ENCODE assay signal across 12 cellular contexts in the genomic region with DNA sequence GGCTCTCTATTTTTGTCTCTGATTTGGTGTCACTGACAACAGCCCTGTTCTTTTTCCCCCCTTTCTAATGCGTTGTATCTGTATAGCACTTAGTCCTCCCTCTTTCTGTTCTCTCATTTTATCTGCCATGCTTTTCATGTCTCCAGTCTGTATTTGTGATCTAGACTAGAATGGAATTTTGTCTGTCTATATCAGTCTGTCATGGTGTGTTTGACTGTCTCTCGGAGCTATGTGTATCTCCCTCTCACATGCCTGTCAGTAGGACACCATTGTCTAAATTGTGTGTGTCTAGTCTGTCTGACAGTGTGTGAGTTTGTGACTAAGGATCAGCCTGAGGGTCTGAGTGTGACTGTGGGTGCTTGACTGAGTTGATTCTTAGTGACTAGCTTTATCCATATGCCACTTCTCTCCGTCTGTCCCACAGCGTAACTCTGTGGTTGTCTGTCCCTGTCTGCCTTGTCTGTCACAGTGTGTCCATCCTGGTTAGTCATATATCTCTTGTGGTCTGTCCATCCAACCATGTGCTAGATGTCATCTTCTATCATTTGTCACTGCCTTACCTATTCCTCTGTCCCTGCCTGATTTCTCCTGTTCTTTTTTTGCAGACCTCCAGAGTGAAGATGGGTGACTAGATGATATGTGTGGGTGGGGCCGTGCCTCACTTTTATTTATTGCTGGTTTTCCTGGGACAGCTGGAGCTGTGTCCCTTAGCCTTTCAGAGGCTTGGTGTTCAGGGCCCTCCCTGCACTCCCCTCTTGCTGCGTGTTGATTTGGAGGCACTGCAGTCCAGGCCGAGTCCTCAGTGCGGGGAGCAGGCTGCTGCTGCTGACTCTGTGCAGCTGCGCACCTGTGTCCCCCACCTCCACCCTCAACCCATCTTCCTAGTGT. TPM values are rescaled to one million over a fixed set of nuclear protein-coding genes. Genes with fewer than 3 reads are reported as not detected.
DNase-seq lines count a peak whose midpoint lies in the region; ATAC-seq, FAIRE-seq and TF ChIP-seq lines count a peak whose summit lies in the region.
"Had no signal": no experiment of that assay in that cellular context is flagged by ENCODE, and none has a peak within 500 bp of the region (broad histone marks: within the 10 kb centered on the region; RNA-seq: fewer than 3 reads in every experiment).

No MANE protein-coding gene starts in this region.

- WGBS in HepG2 (ENCODE audit: low lambda C conversion rate) = 54% methylated on average over 9 of the region's 9 CpGs
- WGBS in right lobe of liver (ENCODE audit: insufficient coverage, low coverage, low lambda C conversion rate, missing lambda C conversion rate) = 52% methylated on average over 7 of the region's 9 CpGs
- 63 to 70% methylated on average over 9 of the region's 9 CpGs for WGBS in body of pancreas, 2 donors

- ATAC-seq in HepG2 (peak; percentile 18), right lobe of liver (no peak), body of pancreas (no peak), HG03139 (IDR thresholded peaks at IDR 0.05; ENCODE audit: unreplicated experiment) (no peak), HG03095 (IDR thresholded peaks at IDR 0.05; ENCODE audit: unreplicated experiment) (no peak)

- peaks cover 4% of the 10 kb centered on the region; the same call in 1 of the 2 replicates for H4K20me1 ChIP-seq in HepG2 (ENCODE audit: insufficient read depth, low read length)

- intact Hi-C loops in HepG2 (cut with micrococcal nuclease; ENCODE audit: unreplicated experiment) = no loop called here
- intact Hi-C loops in right lobe of liver (cut with DNase I) = no loop called here
- intact Hi-C loops in body of pancreas (cut with DNase I) = no loop called here

- peaks cover 8 to 24% (median 10%) of the 10 kb centered on the region in 3 donors for H3K36me3 Mint-ChIP-seq in immature natural killer cell

- H3K4me3 Mint-ChIP-seq in immature natural killer cell = peak overlapping the region; percentile 75 to 97 (median 87)

- no peaks in the 10 kb centered on the region for H3K9me3 ChIP-seq in HepG2 (ENCODE audit: low read length)
- H3K9me3 ChIP-seq in right lobe of liver = no peaks in the 10 kb centered on the region
- H3K9me3 ChIP-seq in SK-N-MC (ENCODE audit: low read depth, low read length) = no peaks in the 10 kb centered on the region
- H3K9me3 ChIP-seq in body of pancreas = no peaks in the 10 kb centered on the region
- H3K9me3 ChIP-seq: prostate gland had no signal

- H2AFZ ChIP-seq in HepG2 (ENCODE audit: low read length) = no peak overlapping the region

- no TSS peak for BruUV-seq in HepG2 (replicated peaks; lab: Mats Ljungman, UMichigan)

- CTCF ChIA-PET in HepG2 (lab: Yijun Ruan, JAX; ENCODE audit: low intra/inter-chr PET ratio, low total read pairs) = no interaction called here

- peaks cover 5 to 23% of the 10 kb centered on the region in 2 experiments for H3K36me3 ChIP-seq in HepG2 (replicated peaks in 1 of 2; ENCODE audit: control insufficient read depth in 1 of 2, insufficient read depth in 2 of 2, low read length in 2 of 2)
- peaks cover 0 to 14% (median 5%) of the 10 kb centered on the region in 4 donors for H3K36me3 ChIP-seq in right lobe of liver
- H3K36me3 ChIP-seq in SK-N-MC (ENCODE audit: insufficient read depth, low read length) = peaks cover 35% of the 10 kb centered on the region
- peaks cover 0 to 4% of the 10 kb centered on the region in 2 donors for H3K36me3 ChIP-seq in body of pancreas (replicated peaks in 1 of 2; ENCODE audit: insufficient read depth in 1 of 2, low read depth in 2 of 2)

- no peak for TF ChIP-seq CTCF in HepG2 (CRISPR knock-in tag; IDR thresholded peaks at IDR 0.05)
- no peak for TF ChIP-seq CTCF in right lobe of liver (IDR thresholded peaks at IDR 0.05)
- TF ChIP-seq CTCF in body of pancreas (IDR thresholded peaks at IDR 0.05) = no peak

- H3K9ac ChIP-seq in HepG2 (ENCODE audit: insufficient read depth, low read depth, low read length) (no peak overlapping the region; the same call in 1 of the 2 replicates), SK-N-MC (ENCODE audit: insufficient read length) (peak overlapping the region; percentile 78)

- H3K4me2 ChIP-seq in HepG2 (ENCODE audit: low read depth, low read length) = peak overlapping the region; percentile 81

- DNase-seq in HepG2 (ENCODE audit: low spot score) = no peak
- no peak for DNase-seq in right lobe of liver
- DNase-seq in SK-N-MC (ENCODE audit: low read depth, low spot score) = no peak
- DNase-seq in immature natural killer cell = no peak
- no peak for DNase-seq in urothelium cell line (ENCODE audit: low spot score)
- DNase-seq in body of pancreas = no peak
- DNase-seq: COR-L47, NCI-H2029 had no signal

- peaks cover 0 to 1% (median 0%) of the 10 kb centered on the region in 6 donors for H3K9me3 Mint-ChIP-seq in immature natural killer cell

- in situ Hi-C loops in HepG2 (cut with HindIII; ENCODE audit: extremely low pct_ligation_motif_present, low pct_unique_long_range_greater_than_20kb) = no loop called here

- POLR2A ChIA-PET in HepG2 (lab: Yijun Ruan, JAX) = interaction anchor here (0.7 to 2.4 kb wide), 13 partner anchors 8 to 328 kb away, joined by 3 to 32 read pairs (median 4); partner anchors contain the start of genes DPH2, IPO13, KDM4A and SLC6A9

- peaks cover 47 to 59% of the 10 kb centered on the region in 2 donors for H3K4me1 Mint-ChIP-seq in immature natural killer cell

- H3K4me3 ChIP-seq in HepG2 (replicated peaks in 1 of 3; ENCODE audit: insufficient read depth in 1 of 3, low read depth in 2 of 3, low read length in 3 of 3) (peak overlapping the region in 1 of 3 experiments; percentile 87; a peak in 2 of 6 replicates), right lobe of liver (no peak overlapping the region), SK-N-MC (peak overlapping the region; percentile 15; the same call in 1 of the 2 replicates), body of pancreas (no peak overlapping the region)

- TF ChIP-seq EP300 in HepG2 (IDR thresholded peaks at IDR 0.05; ENCODE audit: low read depth in 2 of 2, low read length in 2 of 2) (no peak), HepG2 (CRISPR knock-in tag; IDR thresholded peaks at IDR 0.05; ENCODE audit: borderline replicate concordance) (no peak)

- no peak for TF ChIP-seq POLR2A in HepG2 (IDR thresholded peaks at IDR 0.05; ENCODE audit: insufficient read depth in 1 of 2, low read depth in 2 of 2, low read length in 2 of 2)
- no peak for TF ChIP-seq POLR2A in right lobe of liver (IDR thresholded peaks at IDR 0.05)
- TF ChIP-seq POLR2A in body of pancreas (IDR thresholded peaks at IDR 0.05) = no peak

- H3K27ac ChIP-seq in HepG2 (ENCODE audit: extremely low read length, insufficient read depth, low read length) (peak overlapping the region; percentile 88), right lobe of liver (peak overlapping the region in 1 of 3 donors; percentile 56), SK-N-MC (0 out of 2 replicates have a peak overlapping the region, but pooled peaks have one; percentile 19), body of pancreas (peak overlapping the region in 2 of 4 donors; percentile 55 to 66)
- H3K27ac ChIP-seq: prostate gland had no signal

- peak overlapping the region in 2 of 6 donors; percentile 1 to 32 for H3K27ac Mint-ChIP-seq in immature natural killer cell

- peaks cover 3 to 5% (median 5%) of the 10 kb centered on the region in 3 donors for H3K27me3 Mint-ChIP-seq in immature natural killer cell (ENCODE audit: low read depth in 3 of 3)

- H3K4me1 ChIP-seq in HepG2 (ENCODE audit: insufficient read depth, low read length) = peaks cover 71% of the 10 kb centered on the region
- peaks cover 0 to 39% (median 13%) of the 10 kb centered on the region in 4 donors for H3K4me1 ChIP-seq in right lobe of liver
- H3K4me1 ChIP-seq in body of pancreas = peaks cover 59% of the 10 kb centered on the region

- no peak for TF ChIP-seq RAD21 in HepG2 (CRISPR knock-in tag; IDR thresholded peaks at IDR 0.05)

- H3K79me2 ChIP-seq in HepG2 (ENCODE audit: insufficient read depth, low read length) = peaks cover 51% of the 10 kb centered on the region

- no peak for FAIRE-seq in HepG2 (lab: Jason Lieb, UNC)
- FAIRE-seq in urothelium cell line (lab: Jason Lieb, UNC) = peak; percentile 62
- FAIRE-seq: GM18507 had no signal

- H3K27me3 ChIP-seq in HepG2 (ENCODE audit: control insufficient read depth in 1 of 2, insufficient read depth in 2 of 2, low read length in 2 of 2) (no peaks in the 10 kb centered on the region), right lobe of liver (no peaks in the 10 kb centered on the region), body of pancreas (no peaks in the 10 kb centered on the region)

RNA-seq across cellular contexts. Expression of gene B4GALT2, which starts 1.4 kb away (rescaled TPM):
- total RNA-seq in HepG2 (2016; rRNA removed; fragmentation: Illumina TruSeq; extraction: Trizol) (56.5 and 78.0 TPM in 2 replicates), right lobe of liver (10 to 100 TPM; 13.4 to 49.5 (median 18.5) TPM), body of pancreas (10 to 100 TPM; 18.2 to 29.3 TPM)
- 81.0 and 86.5 TPM in 2 replicates for total RNA-seq in HepG2 (2016; cell fraction: cytosol; rRNA removed; fragmentation: Illumina TruSeq; extraction: Trizol; ENCODE audit: low read depth)
- 57.1 and 86.7 TPM in 2 replicates for total RNA-seq in HepG2 (2016; cell fraction: insoluble cytoplasmic fraction; rRNA removed; fragmentation: Illumina TruSeq; extraction: Trizol)
- 144 and 151 TPM in 2 replicates for total RNA-seq in HepG2 (2016; cell fraction: membrane; rRNA removed; fragmentation: Illumina TruSeq; extraction: Trizol)
- total RNA-seq in HepG2 (2016; cell fraction: nucleus; rRNA removed; fragmentation: Illumina TruSeq; extraction: Trizol) = 42.0 and 49.7 TPM in 2 replicates
- polyA plus RNA-seq in HepG2 (2011; rRNA removed) (41.9 and 57.0 TPM in 2 replicates), immature natural killer cell (1 to 10 TPM in 1 of 3 donors, under 1 TPM in 2; 0.48 to 1.6 (median 0.59) TPM)
- polyA plus RNA-seq in HepG2 (2011; cell fraction: cytosol; rRNA removed) = 39.2 and 66.4 TPM in 2 replicates
- 53.0 and 54.3 TPM in 2 replicates for polyA plus RNA-seq in HepG2 (2011; cell fraction: nucleus; rRNA removed)
- 40.1 and 41.5 TPM in 2 replicates for polyA plus RNA-seq in HepG2 (2012)
- polyA plus RNA-seq in HepG2 (2016; cell fraction: cytosol; fragmentation: Illumina TruSeq; extraction: Trizol; ENCODE audit: low read depth) = 96.5 and 101 TPM in 2 replicates
- 67.6 and 73.0 TPM in 2 replicates for polyA plus RNA-seq in HepG2 (2016; cell fraction: insoluble cytoplasmic fraction; fragmentation: Illumina TruSeq; extraction: Trizol; ENCODE audit: low read depth)
- polyA plus RNA-seq in HepG2 (2016; cell fraction: membrane; fragmentation: Illumina TruSeq; extraction: Trizol; ENCODE audit: low read depth) = 132 and 145 TPM in 2 replicates
- 86.0 and 90.4 TPM in 2 replicates for polyA plus RNA-seq in HepG2 (2016; cell fraction: nucleus; fragmentation: Illumina TruSeq; extraction: Trizol; ENCODE audit: insufficient read depth, low read depth)
- polyA minus RNA-seq in HepG2 (2011; rRNA and poly(A)+ RNA removed; ENCODE audit: low replicate concordance) = 52.0 and 94.8 TPM in 2 replicates
- 24.3 and 27.3 TPM in 2 replicates for polyA minus RNA-seq in HepG2 (2011; cell fraction: cytosol; rRNA and poly(A)+ RNA removed)
- polyA minus RNA-seq in HepG2 (2011; cell fraction: nucleus; rRNA and poly(A)+ RNA removed) = 13.7 and 15.8 TPM in 2 replicates

RNA-seq across cellular contexts. Expression of gene ATP6V0B, which starts 2.9 kb away (rescaled TPM):
- total RNA-seq in HepG2 (2016; rRNA removed; fragmentation: Illumina TruSeq; extraction: Trizol) = 76.4 and 161 TPM in 2 replicates
- 117 and 155 TPM in 2 replicates for total RNA-seq in HepG2 (2016; cell fraction: cytosol; rRNA removed; fragmentation: Illumina TruSeq; extraction: Trizol; ENCODE audit: low read depth)
- 83.5 and 169 TPM in 2 replicates for total RNA-seq in HepG2 (2016; cell fraction: insoluble cytoplasmic fraction; rRNA removed; fragmentation: Illumina TruSeq; extraction: Trizol)
- 125 and 145 TPM in 2 replicates for total RNA-seq in HepG2 (2016; cell fraction: membrane; rRNA removed; fragmentation: Illumina TruSeq; extraction: Trizol)
- total RNA-seq in HepG2 (2016; cell fraction: nucleus; rRNA removed; fragmentation: Illumina TruSeq; extraction: Trizol) = 134 and 145 TPM in 2 replicates
- 157 and 169 TPM in 2 replicates for polyA plus RNA-seq in HepG2 (2011; rRNA removed)
- polyA plus RNA-seq in HepG2 (2011; cell fraction: cytosol; rRNA removed) = 171 and 212 TPM in 2 replicates
- 191 and 208 TPM in 2 replicates for polyA plus RNA-seq in HepG2 (2011; cell fraction: nucleus; rRNA removed)
- 45.1 and 96.9 TPM in 2 replicates for polyA plus RNA-seq in HepG2 (2012)
- polyA plus RNA-seq in HepG2 (2016; cell fraction: cytosol; fragmentation: Illumina TruSeq; extraction: Trizol; ENCODE audit: low read depth) = 104 and 146 TPM in 2 replicates
- 64.0 and 66.5 TPM in 2 replicates for polyA plus RNA-seq in HepG2 (2016; cell fraction: insoluble cytoplasmic fraction; fragmentation: Illumina TruSeq; extraction: Trizol; ENCODE audit: low read depth)
- polyA plus RNA-seq in HepG2 (2016; cell fraction: membrane; fragmentation: Illumina TruSeq; extraction: Trizol; ENCODE audit: low read depth) = 95.1 and 113 TPM in 2 replicates
- 218 and 233 TPM in 2 replicates for polyA plus RNA-seq in HepG2 (2016; cell fraction: nucleus; fragmentation: Illumina TruSeq; extraction: Trizol; ENCODE audit: insufficient read depth, low read depth)
- polyA minus RNA-seq in HepG2 (2011; rRNA and poly(A)+ RNA removed; ENCODE audit: low replicate concordance) = 161 and 288 TPM in 2 replicates
- polyA minus RNA-seq in HepG2 (2011; cell fraction: cytosol; rRNA and poly(A)+ RNA removed) = 33.1 and 37.3 TPM in 2 replicates
- 51.0 and 60.8 TPM in 2 replicates for polyA minus RNA-seq in HepG2 (2011; cell fraction: nucleus; rRNA and poly(A)+ RNA removed)
- total RNA-seq in right lobe of liver = 100 to 1,000 TPM in 2 of 6 experiments, 10 to 100 TPM in 4; 64.4 to 142 (median 76.9) TPM
- polyA plus RNA-seq in immature natural killer cell = 100 to 1,000 TPM; 227 to 425 (median 395) TPM
- total RNA-seq in body of pancreas = 100 to 1,000 TPM in 1 of 2 donors, 10 to 100 TPM in 1; 73.5 to 103 TPM

RNA-seq across cellular contexts. Expression of gene DPH2, which starts 7.8 kb away (rescaled TPM):
- total RNA-seq in HepG2 (2016; rRNA removed; fragmentation: Illumina TruSeq; extraction: Trizol) = 38.3 and 40.5 TPM in 2 replicates
- total RNA-seq in HepG2 (2016; cell fraction: cytosol; rRNA removed; fragmentation: Illumina TruSeq; extraction: Trizol; ENCODE audit: low read depth) = 15.2 TPM in 2 replicates
- 33.0 and 37.1 TPM in 2 replicates for total RNA-seq in HepG2 (2016; cell fraction: insoluble cytoplasmic fraction; rRNA removed; fragmentation: Illumina TruSeq; extraction: Trizol)
- total RNA-seq in HepG2 (2016; cell fraction: membrane; rRNA removed; fragmentation: Illumina TruSeq; extraction: Trizol) = 43.0 and 46.2 TPM in 2 replicates
- total RNA-seq in HepG2 (2016; cell fraction: nucleus; rRNA removed; fragmentation: Illumina TruSeq; extraction: Trizol) = 21.9 and 28.3 TPM in 2 replicates
- 32.2 and 39.3 TPM in 2 replicates for polyA plus RNA-seq in HepG2 (2011; rRNA removed)
- polyA plus RNA-seq in HepG2 (2011; cell fraction: cytosol; rRNA removed) = 29.8 and 30.1 TPM in 2 replicates
- polyA plus RNA-seq in HepG2 (2011; cell fraction: nucleus; rRNA removed) = 143 and 148 TPM in 2 replicates
- polyA plus RNA-seq in HepG2 (2012) = 16.3 and 20.7 TPM in 2 replicates
- 16.6 and 18.7 TPM in 2 replicates for polyA plus RNA-seq in HepG2 (2016; cell fraction: cytosol; fragmentation: Illumina TruSeq; extraction: Trizol; ENCODE audit: low read depth)
- 33.1 and 38.5 TPM in 2 replicates for polyA plus RNA-seq in HepG2 (2016; cell fraction: insoluble cytoplasmic fraction; fragmentation: Illumina TruSeq; extraction: Trizol; ENCODE audit: low read depth)
- 41.7 and 43.1 TPM in 2 replicates for polyA plus RNA-seq in HepG2 (2016; cell fraction: membrane; fragmentation: Illumina TruSeq; extraction: Trizol; ENCODE audit: low read depth)
- 50.3 and 52.5 TPM in 2 replicates for polyA plus RNA-seq in HepG2 (2016; cell fraction: nucleus; fragmentation: Illumina TruSeq; extraction: Trizol; ENCODE audit: insufficient read depth, low read depth)
- 71.2 and 144 TPM in 2 replicates for polyA minus RNA-seq in HepG2 (2011; rRNA and poly(A)+ RNA removed; ENCODE audit: low replicate concordance)
- 10.3 and 13.5 TPM in 2 replicates for polyA minus RNA-seq in HepG2 (2011; cell fraction: cytosol; rRNA and poly(A)+ RNA removed)
- polyA minus RNA-seq in HepG2 (2011; cell fraction: nucleus; rRNA and poly(A)+ RNA removed) = 36.7 and 43.0 TPM in 2 replicates
- total RNA-seq in right lobe of liver = 10 to 100 TPM in 5 of 6 experiments, 1 to 10 TPM in 1; 8.9 to 27.5 (median 12.0) TPM
- 10 to 100 TPM; 20.0 to 29.0 (median 21.4) TPM for polyA plus RNA-seq in immature natural killer cell
- total RNA-seq in body of pancreas = 10 to 100 TPM; 25.4 to 35.3 TPM

RNA-seq across cellular contexts. Expression of gene CCDC24, which starts 13.8 kb away (rescaled TPM):
- 2.2 and 2.9 TPM in 2 replicates for total RNA-seq in HepG2 (2016; rRNA removed; fragmentation: Illumina TruSeq; extraction: Trizol)
- 0.79 and 2.4 TPM in 2 replicates for total RNA-seq in HepG2 (2016; cell fraction: cytosol; rRNA removed; fragmentation: Illumina TruSeq; extraction: Trizol; ENCODE audit: low read depth)
- 0.95 and 2.5 TPM in 2 replicates for total RNA-seq in HepG2 (2016; cell fraction: insoluble cytoplasmic fraction; rRNA removed; fragmentation: Illumina TruSeq; extraction: Trizol)
- 1.8 and 2.6 TPM in 2 replicates for total RNA-seq in HepG2 (2016; cell fraction: membrane; rRNA removed; fragmentation: Illumina TruSeq; extraction: Trizol)
- total RNA-seq in HepG2 (2016; cell fraction: nucleus; rRNA removed; fragmentation: Illumina TruSeq; extraction: Trizol) = 2.8 and 3.1 TPM in 2 replicates
- polyA plus RNA-seq in HepG2 (2011; rRNA removed) = 1.4 and 1.8 TPM in 2 replicates
- 0.59 and 0.82 TPM in 2 replicates for polyA plus RNA-seq in HepG2 (2011; cell fraction: cytosol; rRNA removed)
- polyA plus RNA-seq in HepG2 (2011; cell fraction: nucleus; rRNA removed) = 8.4 and 10.6 TPM in 2 replicates
- 2.3 and 3.3 TPM in 2 replicates for polyA plus RNA-seq in HepG2 (2012)
- polyA plus RNA-seq in HepG2 (2016; cell fraction: cytosol; fragmentation: Illumina TruSeq; extraction: Trizol; ENCODE audit: low read depth) = 1.3 and 1.8 TPM in 2 replicates
- polyA plus RNA-seq in HepG2 (2016; cell fraction: insoluble cytoplasmic fraction; fragmentation: Illumina TruSeq; extraction: Trizol; ENCODE audit: low read depth) = 2.1 and 2.4 TPM in 2 replicates
- polyA plus RNA-seq in HepG2 (2016; cell fraction: membrane; fragmentation: Illumina TruSeq; extraction: Trizol; ENCODE audit: low read depth) = 1.7 and 2.2 TPM in 2 replicates
- 4.7 and 6.9 TPM in 2 replicates for polyA plus RNA-seq in HepG2 (2016; cell fraction: nucleus; fragmentation: Illumina TruSeq; extraction: Trizol; ENCODE audit: insufficient read depth, low read depth)
- polyA minus RNA-seq in HepG2 (2011; rRNA and poly(A)+ RNA removed; ENCODE audit: low replicate concordance) = 1.1 and 1.6 TPM in 2 replicates
- polyA minus RNA-seq in HepG2 (2011; cell fraction: cytosol; rRNA and poly(A)+ RNA removed) = not detected in 2 replicates
- polyA minus RNA-seq in HepG2 (2011; cell fraction: nucleus; rRNA and poly(A)+ RNA removed) = 1.2 and 1.9 TPM in 2 replicates
- 1 to 10 TPM; 2.2 to 8.4 (median 3.5) TPM for total RNA-seq in right lobe of liver
- polyA plus RNA-seq in immature natural killer cell = 1 to 10 TPM in 2 of 3 donors, not detected in 1; 1.4 to 4.1 TPM
- 10 to 100 TPM in 1 of 2 donors, 1 to 10 TPM in 1; 6.7 to 21.1 TPM for total RNA-seq in body of pancreas

RNA-seq across cellular contexts. Expression of gene IPO13, which starts 30.9 kb away (rescaled TPM):
- total RNA-seq in HepG2 (2016; rRNA removed; fragmentation: Illumina TruSeq; extraction: Trizol) (14.3 and 15.6 TPM in 2 replicates), right lobe of liver (10 to 100 TPM; 12.4 to 18.9 (median 14.8) TPM), body of pancreas (10 to 100 TPM; 10.4 to 29.3 TPM)
- total RNA-seq in HepG2 (2016; cell fraction: cytosol; rRNA removed; fragmentation: Illumina TruSeq; extraction: Trizol; ENCODE audit: low read depth) = 2.4 and 3.1 TPM in 2 replicates
- total RNA-seq in HepG2 (2016; cell fraction: insoluble cytoplasmic fraction; rRNA removed; fragmentation: Illumina TruSeq; extraction: Trizol) = 13.4 and 14.4 TPM in 2 replicates
- total RNA-seq in HepG2 (2016; cell fraction: membrane; rRNA removed; fragmentation: Illumina TruSeq; extraction: Trizol) = 5.8 and 6.8 TPM in 2 replicates
- 15.1 and 20.1 TPM in 2 replicates for total RNA-seq in HepG2 (2016; cell fraction: nucleus; rRNA removed; fragmentation: Illumina TruSeq; extraction: Trizol)
- polyA plus RNA-seq in HepG2 (2011; rRNA removed) (12.9 and 15.0 TPM in 2 replicates), immature natural killer cell (10 to 100 TPM in 2 of 3 donors, 1 to 10 TPM in 1; 9.8 to 18.6 (median 10.3) TPM)
- polyA plus RNA-seq in HepG2 (2011; cell fraction: cytosol; rRNA removed) = 11.2 and 12.8 TPM in 2 replicates
- 43.8 and 47.3 TPM in 2 replicates for polyA plus RNA-seq in HepG2 (2011; cell fraction: nucleus; rRNA removed)
- polyA plus RNA-seq in HepG2 (2012) = 9.7 and 11.8 TPM in 2 replicates
- 2.2 and 2.4 TPM in 2 replicates for polyA plus RNA-seq in HepG2 (2016; cell fraction: cytosol; fragmentation: Illumina TruSeq; extraction: Trizol; ENCODE audit: low read depth)
- polyA plus RNA-seq in HepG2 (2016; cell fraction: insoluble cytoplasmic fraction; fragmentation: Illumina TruSeq; extraction: Trizol; ENCODE audit: low read depth) = 14.5 and 14.6 TPM in 2 replicates
- 3.4 and 5.4 TPM in 2 replicates for polyA plus RNA-seq in HepG2 (2016; cell fraction: membrane; fragmentation: Illumina TruSeq; extraction: Trizol; ENCODE audit: low read depth)
- 47.0 and 47.3 TPM in 2 replicates for polyA plus RNA-seq in HepG2 (2016; cell fraction: nucleus; fragmentation: Illumina TruSeq; extraction: Trizol; ENCODE audit: insufficient read depth, low read depth)
- polyA minus RNA-seq in HepG2 (2011; rRNA and poly(A)+ RNA removed; ENCODE audit: low replicate concordance) = 37.2 and 43.4 TPM in 2 replicates
- 8.7 and 12.3 TPM in 2 replicates for polyA minus RNA-seq in HepG2 (2011; cell fraction: cytosol; rRNA and poly(A)+ RNA removed)
- 9.8 and 11.1 TPM in 2 replicates for polyA minus RNA-seq in HepG2 (2011; cell fraction: nucleus; rRNA and poly(A)+ RNA removed)
